In the genomic region with DNA sequence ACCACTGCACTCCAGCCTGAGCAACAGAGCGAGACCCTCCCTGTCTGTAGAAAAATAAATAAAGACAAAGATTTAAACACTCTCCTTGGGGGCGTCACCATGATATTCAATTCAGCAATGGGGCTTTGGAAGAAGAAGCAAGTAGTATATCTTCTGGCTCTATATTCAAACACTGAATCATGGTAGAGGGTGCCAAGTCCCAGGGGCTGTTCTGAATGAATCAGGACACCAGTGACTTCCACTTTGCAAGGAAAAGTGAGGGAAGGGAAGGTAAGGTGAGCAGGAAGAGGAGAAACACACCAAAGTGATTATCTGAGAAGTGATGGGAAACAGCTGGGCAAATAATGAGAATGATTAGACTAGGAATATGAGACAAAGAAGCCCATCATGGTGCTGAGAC, we compare ENCODE assay signal across 30 cellular contexts.
A peak's percentile ranks its signal among the peaks of the same experiment; 100 is the strongest.
DNase-seq lines count a peak whose midpoint lies in the region; ATAC-seq lines count a peak whose summit lies in the region.
"Had no signal": no experiment of that assay in that cellular context is flagged by ENCODE, and none has a peak within 500 bp of the region (broad histone marks: within the 10 kb centered on the region; RNA-seq: fewer than 3 reads in every experiment).

No MANE protein-coding gene starts in this region.

- DNase-seq in activated naive CD4-positive, alpha-beta T cell treated with anti-CD3 and anti-CD28 coated beads, Interleukin-2, amount 50 U/mL, for 72 hours (ENCODE audit: low spot score in 2 of 2): no peak
- DNase-seq in activated naive CD4-positive, alpha-beta T cell (lab: John Stamatoyannopoulos, UW): no peak
- peak; percentile 53 for DNase-seq in MG63
- DNase-seq in T-helper 17 cell: no peak
- no peak for DNase-seq in stimulated activated effector memory CD8-positive, alpha-beta T cell treated with anti-CD3 and anti-CD28 coated beads, Interleukin-12 subunit alpha, Interleukin-12 subunit beta, amount 100 ng/mL, for 72 hours (ENCODE audit: low spot score in 2 of 2)
- DNase-seq in stimulated activated CD4-positive, alpha-beta T cell treated with anti-CD3 and anti-CD28 coated beads, Interleukin-12 subunit alpha, Interleukin-12 subunit beta, amount 100 ng/mL, for 4 hours: no peak
- DNase-seq in KBM-7: no peak
- DNase-seq: activated CD4-positive, alpha-beta T cell treated with anti-CD3 and anti-CD28 coated beads for 1 hour; activated CD8-positive, alpha-beta T cell treated with anti-CD3 and anti-CD28 coated beads, Interleukin-2, amount 10 ng/mL, durations not matched to agents 7 days and 5 days; activated effector memory CD4-positive, alpha-beta T cell treated with Interleukin-2 at 50 U/mL for 16 hours; body of pancreas; Caco-2; dermis blood vessel endothelial cell; foreskin melanocyte; heart left ventricle; Kasumi-1; NCI-H1694 treated with DMSO at 0.1 percent for 48 hours; NCI-H2171 treated with DMSO at 0.1 percent for 48 hours; NCI-H510A treated with DMSO at 0.1 percent for 48 hours; right cardiac atrium; SHP77; stimulated activated CD4-positive, alpha-beta T cell treated with anti-CD3 and anti-CD28 coated beads, Interleukin-2, amount 100 ng/mL, for 24 hours had no signal

- no peak for ATAC-seq in activated naive CD4-positive, alpha-beta T cell treated with anti-CD3 and anti-CD28 coated beads, Interleukin-2, amount 50 U/mL, for 72 hours
- ATAC-seq in T-helper 17 cell (no peak), GM21367 (IDR thresholded peaks at IDR 0.05; ENCODE audit: unreplicated experiment) (no peak)
- ATAC-seq in stimulated activated effector memory CD8-positive, alpha-beta T cell treated with anti-CD3 and anti-CD28 coated beads, Interleukin-12 subunit alpha, Interleukin-12 subunit beta, amount 100 ng/mL, for 72 hours: no peak
- ATAC-seq: activated CD8-positive, alpha-beta T cell treated with anti-CD3 and anti-CD28 coated beads, Interleukin-2, amount 10 ng/mL, durations not matched to agents 7 days and 5 days; body of pancreas; HCT116; heart left ventricle; Panc1; right cardiac atrium had no signal

- H3K9me3 ChIP-seq in MG63 (no peaks in the 10 kb centered on the region), T-helper 17 cell (ENCODE audit: control insufficient read depth, low read length, poor library complexity, severe bottlenecking) (no peaks in the 10 kb centered on the region)
- H3K9me3 ChIP-seq: adrenal gland, body of pancreas, Caco-2, esophagus muscularis mucosa, heart left ventricle, thoracic aorta, vagina had no signal

- H3K4me3 ChIP-seq in MG63: no peak overlapping the region
- H3K4me3 ChIP-seq: adrenal gland, body of pancreas, esophagus muscularis mucosa, heart left ventricle, thoracic aorta, vagina had no signal

- no peaks in the 10 kb centered on the region for H3K36me3 Mint-ChIP-seq in activated naive CD4-positive, alpha-beta T cell treated with anti-CD3 and anti-CD28 coated beads, Interleukin-2, amount 50 U/mL, for 72 hours
- no peaks in the 10 kb centered on the region for H3K36me3 Mint-ChIP-seq in T-helper 17 cell (ENCODE audit: low read depth)
- H3K36me3 Mint-ChIP-seq in stimulated activated effector memory CD8-positive, alpha-beta T cell treated with anti-CD3 and anti-CD28 coated beads, Interleukin-12 subunit alpha, Interleukin-12 subunit beta, amount 100 ng/mL, for 72 hours: peaks cover 19% of the 10 kb centered on the region

- H3K27ac Mint-ChIP-seq in activated naive CD4-positive, alpha-beta T cell treated with anti-CD3 and anti-CD28 coated beads, Interleukin-2, amount 50 U/mL, for 72 hours: peak overlapping the region; percentile 0 to 7
- peak overlapping the region; percentile 27 for H3K27ac Mint-ChIP-seq in T-helper 17 cell
- peak overlapping the region; percentile 72 for H3K27ac Mint-ChIP-seq in stimulated activated effector memory CD8-positive, alpha-beta T cell treated with anti-CD3 and anti-CD28 coated beads, Interleukin-12 subunit alpha, Interleukin-12 subunit beta, amount 100 ng/mL, for 72 hours
- H3K27ac Mint-ChIP-seq: activated CD8-positive, alpha-beta T cell treated with anti-CD3 and anti-CD28 coated beads, Interleukin-2, amount 10 ng/mL, durations not matched to agents 7 days and 5 days had no signal

- no peaks in the 10 kb centered on the region for H3K9me3 Mint-ChIP-seq in activated naive CD4-positive, alpha-beta T cell treated with anti-CD3 and anti-CD28 coated beads, Interleukin-2, amount 50 U/mL, for 72 hours
- no peaks in the 10 kb centered on the region for H3K9me3 Mint-ChIP-seq in stimulated activated effector memory CD8-positive, alpha-beta T cell treated with anti-CD3 and anti-CD28 coated beads, Interleukin-12 subunit alpha, Interleukin-12 subunit beta, amount 100 ng/mL, for 72 hours
- H3K9me3 Mint-ChIP-seq: stimulated activated naive CD8-positive, alpha-beta T cell treated with anti-CD3 and anti-CD28 coated beads, Interleukin-15, Interleukin-2, amounts not matched to agents 100 ng/mL and 50 ng/mL, for 24 hours had no signal

- no peaks in the 10 kb centered on the region for H3K27me3 Mint-ChIP-seq in T-helper 17 cell
- H3K27me3 Mint-ChIP-seq: stimulated activated naive CD8-positive, alpha-beta T cell treated with anti-CD3 and anti-CD28 coated beads, Interleukin-15, Interleukin-2, amounts not matched to agents 100 ng/mL and 50 ng/mL, for 24 hours had no signal

- no peaks in the 10 kb centered on the region for H3K27me3 ChIP-seq in MG63
- H3K27me3 ChIP-seq: adrenal gland, body of pancreas, esophagus muscularis mucosa, heart left ventricle, vagina had no signal

- H3K4me1 Mint-ChIP-seq in T-helper 17 cell: peaks cover 60% of the 10 kb centered on the region
- H3K4me1 Mint-ChIP-seq in stimulated activated effector memory CD8-positive, alpha-beta T cell treated with anti-CD3 and anti-CD28 coated beads, Interleukin-12 subunit alpha, Interleukin-12 subunit beta, amount 100 ng/mL, for 72 hours: peaks cover 84% of the 10 kb centered on the region

- no peaks in the 10 kb centered on the region for H3K36me3 ChIP-seq in MG63
- H3K36me3 ChIP-seq: adrenal gland, esophagus muscularis mucosa, thoracic aorta, vagina had no signal

- H3K4me3 Mint-ChIP-seq in T-helper 17 cell: no peak overlapping the region
- H3K4me3 Mint-ChIP-seq in stimulated activated effector memory CD8-positive, alpha-beta T cell treated with anti-CD3 and anti-CD28 coated beads, Interleukin-12 subunit alpha, Interleukin-12 subunit beta, amount 100 ng/mL, for 72 hours: no peak overlapping the region
- H3K4me3 Mint-ChIP-seq: activated CD8-positive, alpha-beta T cell treated with anti-CD3 and anti-CD28 coated beads, Interleukin-2, amount 10 ng/mL, durations not matched to agents 7 days and 5 days; stimulated activated naive CD8-positive, alpha-beta T cell treated with anti-CD3 and anti-CD28 coated beads, Interleukin-15, Interleukin-2, amounts not matched to agents 100 ng/mL and 50 ng/mL, for 24 hours had no signal

- in situ Hi-C loops in KBM-7 (cut with MboI; ENCODE audit: low pct_unique_long_range_greater_than_20kb, low sequenced_read_pairs): loop anchor here (25.0 kb wide), 1 partner anchor 149 kb away; no protein-coding TSS in a partner anchor

Comparison
In these comparisons a context has a peak if more than half of its experiments do, and no peak if none do; other contexts are left out.
1. H3K27ac Mint-ChIP-seq: peak in every context shown above with its lines; median percentile 72 in stimulated activated effector memory CD8-positive, alpha-beta T cell treated with anti-CD3 and anti-CD28 coated beads, Interleukin-12 subunit alpha, Interleukin-12 subunit beta, amount 100 ng/mL, for 72 hours; 27 in T-helper 17 cell; 4 in activated naive CD4-positive, alpha-beta T cell treated with anti-CD3 and anti-CD28 coated beads, Interleukin-2, amount 50 U/mL, for 72 hours.